8 cellular contexts compared by ENCODE assay signal in the genomic region with DNA sequence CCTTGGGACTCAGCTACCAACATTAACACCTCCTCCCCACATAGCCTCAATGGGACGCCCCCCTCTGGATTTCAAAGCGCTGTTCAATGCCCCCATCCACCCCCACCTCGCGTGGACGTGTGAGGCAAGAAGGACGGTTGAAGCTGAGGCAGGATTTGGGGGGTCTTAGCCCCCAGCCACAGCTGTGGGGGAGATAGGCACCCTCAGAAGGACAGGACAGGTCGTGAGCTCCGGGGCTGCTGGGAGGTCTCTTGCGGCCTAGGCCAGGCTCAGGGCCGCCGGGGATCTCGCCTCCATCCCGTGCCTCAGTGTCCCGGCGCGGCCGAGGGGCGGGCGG. TPM values are rescaled to one million over a fixed set of nuclear protein-coding genes. Genes with fewer than 3 reads are reported as not detected.
A peak's percentile ranks its signal among the peaks of the same experiment; 100 is the strongest.
DNase-seq lines count a peak whose midpoint lies in the region; ATAC-seq, FAIRE-seq and TF ChIP-seq lines count a peak whose summit lies in the region.

No MANE protein-coding gene starts in this region.

- DNase-seq in HCT116 (ENCODE audit: low read depth, low spot score): no peak
- DNase-seq in activated CD8-positive, alpha-beta T cell treated with anti-CD3 and anti-CD28 coated beads for 36 hours: peak; percentile 31
- peak; percentile 18 for DNase-seq in stimulated activated naive CD8-positive, alpha-beta T cell treated with anti-CD3 and anti-CD28 coated beads, Interleukin-15, Interleukin-2, amounts not matched to agents 100 U/mL and 50 U/mL, for 24 hours
- no peak for DNase-seq in occipital lobe (lab: John Stamatoyannopoulos, UW)
- DNase-seq in GM12892 (ENCODE audit: insufficient read length): no peak
- DNase-seq in NCI-H69 (lab: John Stamatoyannopoulos, UW): no peak

- no peaks in the 10 kb centered on the region for H4K20me1 ChIP-seq in HCT116 (ENCODE audit: insufficient read depth)

- H2AFZ ChIP-seq in HCT116 (ENCODE audit: low read depth, low read length, poor library complexity, severe bottlenecking): peak overlapping the region; percentile 88

- peaks cover 11 to 21% of the 10 kb centered on the region in 2 experiments; a peak in 3 of 4 replicates for H3K4me1 ChIP-seq in HCT116 (ENCODE audit: control insufficient read depth in 1 of 2, insufficient read depth in 2 of 2, low read length in 2 of 2)

- peak overlapping the region; percentile 93 for H3K4me2 ChIP-seq in HCT116 (ENCODE audit: low read length)

- H3K9me3 Mint-ChIP-seq in activated CD8-positive, alpha-beta T cell treated with anti-CD3 and anti-CD28 coated beads for 36 hours: no peaks in the 10 kb centered on the region

- H3K27ac ChIP-seq in HCT116 (ENCODE audit: low read depth, low read length): no peak overlapping the region

- no peaks in the 10 kb centered on the region for H3K9me3 ChIP-seq in HCT116 (ENCODE audit: control insufficient read depth in 1 of 2, insufficient read depth in 1 of 2, low read depth in 1 of 2, low read length in 2 of 2)

- H3K27me3 Mint-ChIP-seq in activated CD8-positive, alpha-beta T cell treated with anti-CD3 and anti-CD28 coated beads for 36 hours: peaks cover 7% of the 10 kb centered on the region

- intact Hi-C loops in HCT116 (cut with micrococcal nuclease): no loop called here
- intact Hi-C loops in activated CD8-positive, alpha-beta T cell treated with anti-CD3 and anti-CD28 coated beads for 36 hours (cut with micrococcal nuclease): loop anchor here (2.0 kb wide), 1 partner anchor 20 kb away; no protein-coding TSS in a partner anchor

- ATAC-seq in HCT116 (0 out of 2 replicates have a peak, but pooled peaks have one; percentile 2), HG02759 (IDR thresholded peaks at IDR 0.05; ENCODE audit: unreplicated experiment) (no peak)
- peak; percentile 18 for ATAC-seq in activated CD8-positive, alpha-beta T cell treated with anti-CD3 and anti-CD28 coated beads for 36 hours
- ATAC-seq in stimulated activated naive CD8-positive, alpha-beta T cell treated with anti-CD3 and anti-CD28 coated beads, Interleukin-15, Interleukin-2, amounts not matched to agents 100 U/mL and 50 U/mL, for 24 hours: no peak

- no peak for TF ChIP-seq POLR2A in HCT116 (IDR thresholded peaks at IDR 0.05; ENCODE audit: borderline replicate concordance, extremely low read depth, insufficient read depth, insufficient read length)
- TF ChIP-seq POLR2A in GM12892 (IDR thresholded peaks at IDR 0.05; ENCODE audit: low read depth, low read length): no peak

- no peaks in the 10 kb centered on the region for H3K36me3 Mint-ChIP-seq in activated CD8-positive, alpha-beta T cell treated with anti-CD3 and anti-CD28 coated beads for 36 hours (ENCODE audit: low read depth)

- no peaks in the 10 kb centered on the region for H3K9me2 ChIP-seq in HCT116 (ENCODE audit: insufficient read depth)

- no peak for TF ChIP-seq CTCF in HCT116 (IDR thresholded peaks at IDR 0.05 in 2 of 3, conservative IDR thresholded peaks at IDR 0.05 in 1 of 3; ENCODE audit: borderline replicate concordance in 1 of 3, insufficient read depth in 1 of 3, low read depth in 2 of 3, low read length in 2 of 3)
- TF ChIP-seq CTCF in activated CD8-positive, alpha-beta T cell treated with anti-CD3 and anti-CD28 coated beads for 36 hours (IDR thresholded peaks at IDR 0.05): no peak

- H3K79me2 ChIP-seq in HCT116 (ENCODE audit: insufficient read depth, low read length): no peaks in the 10 kb centered on the region

- FAIRE-seq in GM12892 (lab: Jason Lieb, UNC): no peak

- no peak for TF ChIP-seq RAD21 in HCT116 (IDR thresholded peaks at IDR 0.05; ENCODE audit: low read depth)

- POLR2A ChIA-PET in HCT116 (lab: Charles Lee): interaction anchor here (0.6 to 1.6 kb wide), 5 partner anchors 17 to 77 kb away, joined by 3 to 9 read pairs (median 3); a partner anchor contains a TSS
- POLR2A ChIA-PET in activated CD8-positive, alpha-beta T cell treated with anti-CD3 and anti-CD28 coated beads for 36 hours (lab: Charles Lee): interaction anchor here (0.6 to 2.5 kb wide), 13 partner anchors 9 to 241 kb away, joined by 3 to 19 read pairs (median 4); a partner anchor contains a TSS

- peak overlapping the region; percentile 54 to 68 for H3K4me3 ChIP-seq in HCT116 (replicated peaks in 1 of 2; ENCODE audit: low read depth in 1 of 2, low read length in 2 of 2)
- H3K4me3 ChIP-seq in iPS-11a (ENCODE audit: low read depth, low read length): peak overlapping the region; percentile 1

- H3K36me3 ChIP-seq in HCT116 (ENCODE audit: control insufficient read depth in 1 of 2, insufficient read depth in 2 of 2, low read length in 2 of 2): no peaks in the 10 kb centered on the region

- H3K4me1 Mint-ChIP-seq in activated CD8-positive, alpha-beta T cell treated with anti-CD3 and anti-CD28 coated beads for 36 hours (ENCODE audit: low read depth): peaks cover 19% of the 10 kb centered on the region

- H3K27ac Mint-ChIP-seq in activated CD8-positive, alpha-beta T cell treated with anti-CD3 and anti-CD28 coated beads for 36 hours: peak overlapping the region; percentile 19

- H3K9ac ChIP-seq in HCT116 (ENCODE audit: low read length): peak overlapping the region; percentile 30; the same call in 1 of the 2 replicates

- BruUV-seq in HCT116 (replicated peaks; lab: Mats Ljungman, UMichigan): no TSS peak

- RAD21 ChIA-PET in HCT116 (lab: Charles Lee; ENCODE audit: low non-redundant PET in 1 of 2, low total read pairs in 2 of 2, uncharacterized antibody in 2 of 2, unreplicated experiment in 2 of 2): interaction anchor here (0.7 to 1.8 kb wide), 5 partner anchors 18 to 164 kb away, joined by 3 to 4 read pairs (median 3); a partner anchor contains a TSS

- H3K27me3 ChIP-seq in HCT116 (ENCODE audit: insufficient read depth, low read length): no peaks in the 10 kb centered on the region

- CTCF ChIA-PET in HCT116 (lab: Charles Lee): interaction anchor here (0.7 to 2.5 kb wide), 17 partner anchors 9 to 278 kb away, joined by 3 to 14 read pairs (median 5); a partner anchor contains a TSS
- CTCF ChIA-PET in activated CD8-positive, alpha-beta T cell treated with anti-CD3 and anti-CD28 coated beads for 36 hours (lab: Charles Lee): interaction anchor here (0.6 to 9.7 kb wide), 46 partner anchors 8 to 291 kb away, joined by 3 to 293 read pairs (median 4); a partner anchor contains a TSS

- peak overlapping the region; percentile 62 for H3K4me3 Mint-ChIP-seq in activated CD8-positive, alpha-beta T cell treated with anti-CD3 and anti-CD28 coated beads for 36 hours

TF ChIP-seq in HCT116, 20 proteins besides CTCF, POLR2A, EP300 and RAD21 (continues in another document):
- TF ChIP-seq ZFX (IDR thresholded peaks at IDR 0.05) (no peak), EZH2phosphoT487 (IDR thresholded peaks at IDR 0.05; ENCODE audit: borderline replicate concordance) (no peak), SRF (IDR thresholded peaks at IDR 0.05; ENCODE audit: low read depth) (no peak), CEBPB (IDR thresholded peaks at IDR 0.05; ENCODE audit: low read depth) (no peak), JUND (IDR thresholded peaks at IDR 0.05) (no peak), FOSL1 (IDR thresholded peaks at IDR 0.05; ENCODE audit: low read depth) (no peak), EZH2 (IDR thresholded peaks at IDR 0.05) (no peak)
- TF ChIP-seq, protein P1, sequence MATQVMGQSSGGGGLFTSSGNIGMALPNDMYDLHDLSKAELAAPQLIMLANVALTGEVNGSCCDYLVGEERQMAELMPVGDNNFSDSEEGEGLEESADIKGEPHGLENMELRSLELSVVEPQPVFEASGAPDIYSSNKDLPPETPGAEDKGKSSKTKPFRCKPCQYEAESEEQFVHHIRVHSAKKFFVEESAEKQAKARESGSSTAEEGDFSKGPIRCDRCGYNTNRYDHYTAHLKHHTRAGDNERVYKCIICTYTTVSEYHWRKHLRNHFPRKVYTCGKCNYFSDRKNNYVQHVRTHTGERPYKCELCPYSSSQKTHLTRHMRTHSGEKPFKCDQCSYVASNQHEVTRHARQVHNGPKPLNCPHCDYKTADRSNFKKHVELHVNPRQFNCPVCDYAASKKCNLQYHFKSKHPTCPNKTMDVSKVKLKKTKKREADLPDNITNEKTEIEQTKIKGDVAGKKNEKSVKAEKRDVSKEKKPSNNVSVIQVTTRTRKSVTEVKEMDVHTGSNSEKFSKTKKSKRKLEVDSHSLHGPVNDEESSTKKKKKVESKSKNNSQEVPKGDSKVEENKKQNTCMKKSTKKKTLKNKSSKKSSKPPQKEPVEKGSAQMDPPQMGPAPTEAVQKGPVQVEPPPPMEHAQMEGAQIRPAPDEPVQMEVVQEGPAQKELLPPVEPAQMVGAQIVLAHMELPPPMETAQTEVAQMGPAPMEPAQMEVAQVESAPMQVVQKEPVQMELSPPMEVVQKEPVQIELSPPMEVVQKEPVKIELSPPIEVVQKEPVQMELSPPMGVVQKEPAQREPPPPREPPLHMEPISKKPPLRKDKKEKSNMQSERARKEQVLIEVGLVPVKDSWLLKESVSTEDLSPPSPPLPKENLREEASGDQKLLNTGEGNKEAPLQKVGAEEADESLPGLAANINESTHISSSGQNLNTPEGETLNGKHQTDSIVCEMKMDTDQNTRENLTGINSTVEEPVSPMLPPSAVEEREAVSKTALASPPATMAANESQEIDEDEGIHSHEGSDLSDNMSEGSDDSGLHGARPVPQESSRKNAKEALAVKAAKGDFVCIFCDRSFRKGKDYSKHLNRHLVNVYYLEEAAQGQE (IDR thresholded peaks at IDR 0.05; ENCODE audit: low read depth): no peak

RNA-seq across cellular contexts. Expression of a gene that starts 8.3 kb away (rescaled TPM):
- not detected for total RNA-seq in HCT116 (2021; ENCODE audit: unreplicated experiment)
- polyA plus RNA-seq in HCT116 (2012): 0.02 and 0.04 TPM in 2 replicates
- total RNA-seq in activated CD8-positive, alpha-beta T cell treated with anti-CD3 and anti-CD28 coated beads for 36 hours: not detected
- not detected for total RNA-seq in occipital lobe
- not detected for polyA plus RNA-seq in GM12892 (2012; ENCODE audit: missing spikeins)

RNA-seq across cellular contexts. Expression of a gene that starts 23.0 kb away (rescaled TPM):
- total RNA-seq in HCT116 (2021; ENCODE audit: unreplicated experiment) (87.9 TPM), occipital lobe (28.9 TPM)
- 64.1 and 77.3 TPM in 2 replicates for polyA plus RNA-seq in HCT116 (2012)
- total RNA-seq in activated CD8-positive, alpha-beta T cell treated with anti-CD3 and anti-CD28 coated beads for 36 hours: 10 to 100 TPM; 81.3 to 87.6 TPM
- 38.0 TPM for polyA plus RNA-seq in GM12892 (2012; ENCODE audit: missing spikeins)

RNA-seq across cellular contexts. Expression of a gene that starts 35.5 kb away (rescaled TPM):
- total RNA-seq in HCT116 (2021; ENCODE audit: unreplicated experiment) (96.8 TPM), occipital lobe (14.8 TPM)
- 46.2 and 50.1 TPM in 2 replicates for polyA plus RNA-seq in HCT116 (2012)
- 10 to 100 TPM; 67.2 to 70.3 TPM for total RNA-seq in activated CD8-positive, alpha-beta T cell treated with anti-CD3 and anti-CD28 coated beads for 36 hours
- 16.9 TPM for polyA plus RNA-seq in GM12892 (2012; ENCODE audit: missing spikeins)

RNA-seq across cellular contexts. Expression of a gene that starts 45.0 kb away (rescaled TPM):
- 104 TPM for total RNA-seq in HCT116 (2021; ENCODE audit: unreplicated experiment)
- polyA plus RNA-seq in HCT116 (2012): 101 and 106 TPM in 2 replicates
- total RNA-seq in activated CD8-positive, alpha-beta T cell treated with anti-CD3 and anti-CD28 coated beads for 36 hours: 10 to 100 TPM; 69.5 to 70.9 TPM
- 39.5 TPM for total RNA-seq in occipital lobe
- 35.2 TPM for polyA plus RNA-seq in GM12892 (2012; ENCODE audit: missing spikeins)

RNA-seq across cellular contexts. Expression of a gene that starts 49.1 kb away (rescaled TPM):
- total RNA-seq in HCT116 (2021; ENCODE audit: unreplicated experiment) (318 TPM), occipital lobe (423 TPM)
- polyA plus RNA-seq in HCT116 (2012): 540 and 548 TPM in 2 replicates
- total RNA-seq in activated CD8-positive, alpha-beta T cell treated with anti-CD3 and anti-CD28 coated beads for 36 hours: 100 to 1,000 TPM; 322 to 373 TPM
- polyA plus RNA-seq in GM12892 (2012; ENCODE audit: missing spikeins): 1,026 TPM

Comparison
In these comparisons a context has a peak if more than half of its experiments do, and no peak if none do; other contexts are left out.
1. ATAC-seq: peak in HCT116 (single experiment) and activated CD8-positive, alpha-beta T cell treated with anti-CD3 and anti-CD28 coated beads for 36 hours (single experiment); none in stimulated activated naive CD8-positive, alpha-beta T cell treated with anti-CD3 and anti-CD28 coated beads, Interleukin-15, Interleukin-2, amounts not matched to agents 100 U/mL and 50 U/mL, for 24 hours (single experiment) and HG02759 (single experiment).
2. DNase-seq: peak in activated CD8-positive, alpha-beta T cell treated with anti-CD3 and anti-CD28 coated beads for 36 hours (single experiment) and stimulated activated naive CD8-positive, alpha-beta T cell treated with anti-CD3 and anti-CD28 coated beads, Interleukin-15, Interleukin-2, amounts not matched to agents 100 U/mL and 50 U/mL, for 24 hours (single experiment); none in HCT116 (single experiment), occipital lobe (single experiment), GM12892 (single experiment) and NCI-H69 (single experiment).